8 cellular contexts compared by ENCODE assay signal in the genomic region with DNA sequence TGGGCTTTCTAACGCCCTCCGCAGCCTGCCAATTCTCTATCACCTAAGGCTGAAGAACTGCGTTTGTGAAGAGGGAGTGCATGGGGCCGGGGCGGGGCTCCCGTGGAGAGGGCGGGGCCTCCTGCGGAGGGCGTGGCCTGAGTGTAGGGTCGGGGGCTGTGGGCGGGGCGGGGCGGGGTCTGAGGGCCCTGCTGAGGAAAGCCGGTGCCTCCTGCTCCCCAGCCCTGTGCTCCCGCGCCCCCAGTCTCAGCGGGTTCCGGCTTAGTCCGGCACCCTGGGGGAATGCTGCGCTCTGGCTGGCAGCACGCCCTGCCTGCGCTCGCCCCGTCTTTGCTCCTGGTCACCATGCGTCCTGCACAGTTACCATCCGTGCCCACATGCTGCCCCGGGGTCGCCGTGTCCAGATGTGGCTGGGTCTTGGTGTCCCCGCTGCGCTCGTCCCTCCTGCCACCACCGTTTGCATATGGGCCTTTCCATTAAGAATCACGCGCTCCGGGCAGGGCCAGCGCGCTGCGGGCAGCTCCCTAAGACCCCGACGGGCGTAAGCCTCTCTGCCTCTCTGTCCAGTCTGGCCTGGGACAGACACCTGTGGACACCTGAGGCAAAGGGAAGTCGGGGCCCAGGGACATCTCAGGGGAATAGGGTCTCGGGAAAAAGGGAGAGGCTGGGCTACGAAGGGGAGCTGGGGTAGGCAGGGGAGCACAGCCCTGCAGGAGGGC.
DNase-seq lines count a peak whose midpoint lies in the region; ATAC-seq lines count a peak whose summit lies in the region.

No MANE protein-coding gene starts in this region.

- no peak overlapping the region for H3K27ac ChIP-seq in HUES64 (ENCODE audit: low read depth, low read length)

- peak; percentile 58 to 67 for ATAC-seq in activated T-cell treated with anti-CD3 and anti-CD28 coated beads, Interleukin-2, amount 50 U/mL, for 72 hours (replicated peaks in 1 of 2)
- no peak for ATAC-seq in HG02588 (IDR thresholded peaks at IDR 0.05; ENCODE audit: unreplicated experiment)
- ATAC-seq in HG03045 (IDR thresholded peaks at IDR 0.05; ENCODE audit: unreplicated experiment), result no peak
- no peak for ATAC-seq in GM21717 (IDR thresholded peaks at IDR 0.05; ENCODE audit: unreplicated experiment)
- no peak for ATAC-seq in GM21529 (IDR thresholded peaks at IDR 0.05; ENCODE audit: unreplicated experiment)

- no peaks in the 10 kb centered on the region for H3K9me3 Mint-ChIP-seq in activated T-cell treated with anti-CD3 and anti-CD28 coated beads, Interleukin-2, amount 50 U/mL, for 72 hours

- peaks cover 15% of the 10 kb centered on the region for H3K4me1 Mint-ChIP-seq in activated T-cell treated with anti-CD3 and anti-CD28 coated beads, Interleukin-2, amount 50 U/mL, for 72 hours (ENCODE audit: low read depth)

- WGBS in HUES64, result 1% methylated on average over 44 of the region's 45 CpGs

- H3K36me3 ChIP-seq in HUES64 (ENCODE audit: insufficient read depth, low read length), result no peaks in the 10 kb centered on the region

- DNase-seq in activated T-cell treated with anti-CD3 and anti-CD28 coated beads, Interleukin-2, amount 50 U/mL, for 72 hours, result peak; percentile 40
- peak; percentile 79 for DNase-seq in islet precursor cell
- DNase-seq in stimulated activated CD8-positive, alpha-beta memory T cell treated with anti-CD3 and anti-CD28 coated beads, Interleukin-12 subunit alpha, Interleukin-12 subunit beta, amount 100 ng/mL, for 1 hour (ENCODE audit: low read depth), result peak; percentile 31

- peak overlapping the region; percentile 78 to 87 for H3K4me3 Mint-ChIP-seq in activated T-cell treated with anti-CD3 and anti-CD28 coated beads, Interleukin-2, amount 50 U/mL, for 72 hours

- H3K27me3 Mint-ChIP-seq in activated T-cell treated with anti-CD3 and anti-CD28 coated beads, Interleukin-2, amount 50 U/mL, for 72 hours (ENCODE audit: low read depth), result peaks cover 23% of the 10 kb centered on the region

- peaks cover 45% of the 10 kb centered on the region for H3K27me3 ChIP-seq in HUES64 (ENCODE audit: insufficient read depth, low read length)

- peak overlapping the region; percentile 77 for H3K4me3 ChIP-seq in HUES64 (ENCODE audit: low read length)

- H3K4me1 ChIP-seq in HUES64 (ENCODE audit: insufficient read depth, low read length), result no peaks in the 10 kb centered on the region

- H3K27ac Mint-ChIP-seq in activated T-cell treated with anti-CD3 and anti-CD28 coated beads, Interleukin-2, amount 50 U/mL, for 72 hours, result no peak overlapping the region

- H3K9me3 ChIP-seq in HUES64 (ENCODE audit: insufficient read depth, low read depth, low read length), result no peaks in the 10 kb centered on the region

- peak overlapping the region; percentile 50; the same call in 1 of the 2 replicates for H3K9ac ChIP-seq in HUES64 (ENCODE audit: low read depth, low read length)

- no peaks in the 10 kb centered on the region for H3K36me3 Mint-ChIP-seq in activated T-cell treated with anti-CD3 and anti-CD28 coated beads, Interleukin-2, amount 50 U/mL, for 72 hours (ENCODE audit: insufficient read depth in 2 of 2)

Comparison
In these comparisons a context has a peak if more than half of its experiments do, and no peak if none do; other contexts are left out.
1. ATAC-seq: peak in activated T-cell treated with anti-CD3 and anti-CD28 coated beads, Interleukin-2, amount 50 U/mL, for 72 hours (2 of 2); none in HG02588 (single experiment), HG03045 (single experiment), GM21717 (single experiment) and GM21529 (single experiment).
2. Peak in every context shown above with its lines, with median percentiles within 50 percentile points of each other: DNase-seq.